In genomic region chr10:94042001-94042813, GRCh38 we compare ENCODE assay signal across 1 cellular context.
TF ChIP-seq lines count a peak whose summit lies in the region.

No MANE protein-coding gene starts in this region.

TF ChIP-seq in HepG2, 621 proteins besides CTCF, POLR2A, EP300 and RAD21:
- TF ChIP-seq THRA (CRISPR knock-in tag; IDR thresholded peaks at IDR 0.05; ENCODE audit: borderline replicate concordance) (no peak), CREBL2 (CRISPR knock-in tag; IDR thresholded peaks at IDR 0.05; ENCODE audit: borderline replicate concordance) (no peak), IRF9 (CRISPR knock-in tag; IDR thresholded peaks at IDR 0.05; ENCODE audit: borderline replicate concordance) (no peak), TBP (CRISPR knock-in tag; IDR thresholded peaks at IDR 0.05) (no peak), ZUFSP (CRISPR knock-in tag; IDR thresholded peaks at IDR 0.05; ENCODE audit: borderline replicate concordance) (no peak), FOSL1 (CRISPR knock-in tag; IDR thresholded peaks at IDR 0.05; ENCODE audit: borderline replicate concordance) (no peak), TARDBP (CRISPR knock-in tag; IDR thresholded peaks at IDR 0.05) (no peak), REPIN1 (CRISPR knock-in tag; IDR thresholded peaks at IDR 0.05; ENCODE audit: borderline replicate concordance, low read depth) (no peak), ZFYVE20 (CRISPR knock-in tag; IDR thresholded peaks at IDR 0.05; ENCODE audit: borderline replicate concordance, low read depth) (no peak), MXI1 (IDR thresholded peaks at IDR 0.05; ENCODE audit: borderline replicate concordance, low read depth, low read length) (no peak)
TF ChIP-seq in HepG2: peak in this region for 0.
